9 cellular contexts compared by ENCODE assay signal in genomic region chr11:9765320-9766101, GRCh38.
DNase-seq lines count a peak whose midpoint lies in the region; ATAC-seq and TF ChIP-seq lines count a peak whose summit lies in the region.
"Had no signal": no experiment of that assay in that cellular context is flagged by ENCODE, and none has a peak within 500 bp of the region (broad histone marks: within the 10 kb centered on the region; RNA-seq: fewer than 3 reads in every experiment).

No MANE protein-coding gene starts in this region.

- H3K36me3 Mint-ChIP-seq in CD4-positive, alpha-beta T cell (ENCODE audit: low read depth) = no peaks in the 10 kb centered on the region

- peak overlapping the region; percentile 80 for H3K27ac ChIP-seq in fibroblast of lung (ENCODE audit: insufficient read depth, low read length)
- no peak overlapping the region for H3K27ac ChIP-seq in CD4-positive, alpha-beta T cell (ENCODE audit: low read depth, low read length)
- H3K27ac ChIP-seq: epithelial cell of prostate had no signal

- H4K20me1 ChIP-seq in fibroblast of lung (ENCODE audit: control insufficient read depth, extremely low read depth, insufficient read depth, low read length) = no peaks in the 10 kb centered on the region

- no peaks in the 10 kb centered on the region for H3K79me2 ChIP-seq in fibroblast of lung (ENCODE audit: control insufficient read depth, insufficient read depth, low read length)

- peak; percentile 87 for DNase-seq in GM03348 (ENCODE audit: low spot score)
- DNase-seq in NCI-H146 treated with DMSO at 0.1 percent for 48 hours (lab: John Stamatoyannopoulos, UW; ENCODE audit: unreplicated experiment) = peak; percentile 65
- DNase-seq in fibroblast of lung (ENCODE audit: low read depth in 2 of 2) = peak; percentile 91 to 93
- peak; percentile 47 for DNase-seq in retina
- no peak for DNase-seq in CD4-positive, alpha-beta T cell
- DNase-seq in medulla oblongata (ENCODE audit: extremely low spot score) = no peak

- no peaks in the 10 kb centered on the region for H3K9me3 Mint-ChIP-seq in CD4-positive, alpha-beta T cell

- peaks cover 32% of the 10 kb centered on the region for H3K4me1 ChIP-seq in fibroblast of lung (ENCODE audit: control insufficient read depth, extremely low read depth, insufficient read depth, low read length)

- H3K9ac ChIP-seq in fibroblast of lung (ENCODE audit: insufficient read depth, low read length) = no peak overlapping the region

- TF ChIP-seq CTCF in fibroblast of lung (conservative IDR thresholded peaks at IDR 0.05 in 1 of 2, IDR thresholded peaks at IDR 0.05 in 1 of 2; ENCODE audit: low read depth in 1 of 2, low read length in 2 of 2) = no peak
- TF ChIP-seq CTCF in CD4-positive, alpha-beta T cell (IDR thresholded peaks at IDR 0.05) = no peak

- no peak overlapping the region for H2AFZ ChIP-seq in fibroblast of lung (ENCODE audit: low read length)

- no peak overlapping the region for H3K4me3 ChIP-seq in fibroblast of lung (replicated peaks in 1 of 4; ENCODE audit: control extremely low read depth in 1 of 4, insufficient read depth in 1 of 4, low read depth in 3 of 4, low read length in 4 of 4)

- no peaks in the 10 kb centered on the region for H3K27me3 Mint-ChIP-seq in CD4-positive, alpha-beta T cell

- intact Hi-C loops in CD4-positive, alpha-beta T cell (cut with DNase I, micrococcal nuclease) = loop anchor here in 1 of 2 experiments (10.0 kb wide), 1 partner anchor 969 kb away; no protein-coding TSS in a partner anchor

- H3K4me2 ChIP-seq in fibroblast of lung (ENCODE audit: extremely low read depth, insufficient read depth, low read length) = no peak overlapping the region

- no peak overlapping the region for H3K27ac Mint-ChIP-seq in CD4-positive, alpha-beta T cell

- no peaks in the 10 kb centered on the region for H3K36me3 ChIP-seq in fibroblast of lung (ENCODE audit: control insufficient read depth, insufficient read depth, low read length)

- POLR2A ChIA-PET in CD4-positive, alpha-beta T cell (lab: Charles Lee) = no interaction called here

- CTCF ChIA-PET in CD4-positive, alpha-beta T cell (lab: Charles Lee) = no interaction called here

- H3K4me3 Mint-ChIP-seq in CD4-positive, alpha-beta T cell = no peak overlapping the region

- no peaks in the 10 kb centered on the region for H3K4me1 Mint-ChIP-seq in CD4-positive, alpha-beta T cell (ENCODE audit: low read depth)

- ATAC-seq in GM21423 (IDR thresholded peaks at IDR 0.05; ENCODE audit: unreplicated experiment) = no peak
- ATAC-seq in CD4-positive, alpha-beta T cell (ENCODE audit: poor library complexity) = no peak
- ATAC-seq in GM21528 (IDR thresholded peaks at IDR 0.05; ENCODE audit: low FRiP score, unreplicated experiment) = no peak

- H3K9me3 ChIP-seq in fibroblast of lung (ENCODE audit: control insufficient read depth, insufficient read depth, low read depth, low read length) = no peaks in the 10 kb centered on the region
- no peaks in the 10 kb centered on the region for H3K9me3 ChIP-seq in CD4-positive, alpha-beta T cell (ENCODE audit: control insufficient read depth, low read length)

- H3K27me3 ChIP-seq in fibroblast of lung (ENCODE audit: control insufficient read depth, insufficient read depth, low read length) = no peaks in the 10 kb centered on the region
- no peaks in the 10 kb centered on the region for H3K27me3 ChIP-seq in CD4-positive, alpha-beta T cell (ENCODE audit: control insufficient read depth, insufficient read depth, low read length)

Comparison
In these comparisons a context has a peak if more than half of its experiments do, and no peak if none do; other contexts are left out.
1. DNase-seq: peak in GM03348 (single experiment), NCI-H146 treated with DMSO at 0.1 percent for 48 hours (single experiment), fibroblast of lung (2 of 2) and retina (single experiment); none in CD4-positive, alpha-beta T cell (0 of 10) and medulla oblongata (single experiment).